Comparison of ENCODE assay signal across 22 cellular contexts in genomic region chr1:26791138-26791537, GRCh38. TPM values are rescaled to one million over a fixed set of nuclear protein-coding genes. Genes with fewer than 3 reads are reported as not detected.
DNase-seq lines count a peak whose midpoint lies in the region; ATAC-seq, FAIRE-seq and TF ChIP-seq lines count a peak whose summit lies in the region.
"Had no signal": no experiment of that assay in that cellular context is flagged by ENCODE, and none has a peak within 500 bp of the region (broad histone marks: within the 10 kb centered on the region; RNA-seq: fewer than 3 reads in every experiment).

No MANE protein-coding gene starts in this region.

- TF ChIP-seq RAD21 in GM12878 (IDR thresholded peaks at IDR 0.05; ENCODE audit: insufficient read depth, low read depth, low read length) = no peak

- H3K9me3 ChIP-seq in left ventricle myocardium inferior (replicated peaks) = no peaks in the 10 kb centered on the region
- H3K9me3 ChIP-seq in T-helper 17 cell (ENCODE audit: control insufficient read depth, low read length, poor library complexity, severe bottlenecking) = no peaks in the 10 kb centered on the region
- no peaks in the 10 kb centered on the region for H3K9me3 ChIP-seq in GM12878 (replicated peaks; ENCODE audit: control insufficient read depth, insufficient read depth, low read length)
- H3K9me3 ChIP-seq: BE2C, neutrophil, thoracic aorta had no signal

- POLR2A ChIA-PET in GM12878 (lab: Charles Lee) = interaction anchor here (0.5 to 5.1 kb wide), 9 partner anchors 9 to 209 kb away, joined by 3 to 69 read pairs (median 6); partner anchors contain the start of gene ARID1A

- H3K4me2 ChIP-seq in GM12878 (ENCODE audit: control insufficient read depth, insufficient read depth) = peak overlapping the region; percentile 67

- H2AFZ ChIP-seq in GM12878 (ENCODE audit: control insufficient read depth, low read depth, low read length) = no peak overlapping the region

- H3K36me3 ChIP-seq in left ventricle myocardium inferior (peaks cover 19% of the 10 kb centered on the region), GM12878 (ENCODE audit: control insufficient read depth in 2 of 2, insufficient read depth in 2 of 2, low read length in 1 of 2) (peaks cover 2% of the 10 kb centered on the region in 2 experiments; a peak in 3 of 4 replicates)
- H3K36me3 ChIP-seq: BE2C had no signal

- H3K4me1 ChIP-seq in left ventricle myocardium inferior (peaks cover 60% of the 10 kb centered on the region), GM12878 (ENCODE audit: control insufficient read depth, insufficient read depth, low read length) (peaks cover 32% of the 10 kb centered on the region)

- no peak for DNase-seq in left ventricle myocardium inferior
- DNase-seq in Right ventricle myocardium superior = no peak
- no peak for DNase-seq in T-helper 17 cell
- no peak for DNase-seq in GM12878 (ENCODE audit: low read depth, low spot score)
- no peak for DNase-seq in NCI-H526 treated with DMSO at 0.1 percent for 48 hours (lab: John Stamatoyannopoulos, UW)
- no peak for DNase-seq in A172 (ENCODE audit: low spot score)
- DNase-seq: activated effector memory CD4-positive, alpha-beta T cell treated with anti-CD3 and anti-CD28 coated beads, Interleukin-2, amount 50 U/mL, for 16 hours; BE2C; DMS 273 treated with DMSO at 0.1 percent for 48 hours; KG1; kidney glomerular epithelial cell; NCI-H1105; NCI-H2107; NCI-H526; SHP77 treated with DMSO at 0.1 percent for 48 hours; T-helper 9 cell had no signal

- no peak for TF ChIP-seq POLR2A in GM12878 (IDR thresholded peaks at IDR 0.05; ENCODE audit: low read depth, low read length)

- CTCF ChIA-PET in GM12878 (lab: Yijun Ruan, JAX) = interaction anchor here (0.8 to 7.6 kb wide), 32 partner anchors 9 to 252 kb away, joined by 3 to 450 read pairs (median 14); no protein-coding TSS in a partner anchor

- H3K27me3 ChIP-seq in left ventricle myocardium inferior (ENCODE audit: low read depth) = no peaks in the 10 kb centered on the region
- no peaks in the 10 kb centered on the region for H3K27me3 ChIP-seq in GM12878 (replicated peaks in 1 of 2; ENCODE audit: control insufficient read depth in 2 of 2, insufficient read depth in 2 of 2, low read length in 1 of 2)
- H3K27me3 ChIP-seq: BE2C, neutrophil had no signal

- RAD21 ChIA-PET in GM12878 (lab: Charles Lee; ENCODE audit: unreplicated experiment) = interaction anchor here (0.7 to 6.4 kb wide), 23 partner anchors 10 to 291 kb away, joined by 3 to 262 read pairs (median 9); partner anchors contain the start of gene GPN2

- H3K4me3 ChIP-seq in left ventricle myocardium inferior (peak overlapping the region; percentile 16), GM12878 (no peak overlapping the region)
- H3K4me3 ChIP-seq: coronary artery, thoracic aorta had no signal

- peaks cover 23% of the 10 kb centered on the region for H3K79me2 ChIP-seq in GM12878 (ENCODE audit: control insufficient read depth, insufficient read depth, low read length)

- H3K9me3 Mint-ChIP-seq in stimulated activated memory B cell treated with anti-CD40 and anti-IgM and Interleukin-4, amounts not matched to agents 10 μg/mL and 1 μg/mL and 100 μg/mL, for 72 hours = no peaks in the 10 kb centered on the region

- no peaks in the 10 kb centered on the region for H3K27me3 Mint-ChIP-seq in T-helper 17 cell
- no peaks in the 10 kb centered on the region for H3K27me3 Mint-ChIP-seq in stimulated activated memory B cell treated with anti-CD40 and anti-IgM and Interleukin-4, amounts not matched to agents 10 μg/mL and 1 μg/mL and 100 μg/mL, for 72 hours

- H3K4me3 Mint-ChIP-seq in T-helper 17 cell = no peak overlapping the region
- no peak overlapping the region for H3K4me3 Mint-ChIP-seq in stimulated activated memory B cell treated with anti-CD40 and anti-IgM and Interleukin-4, amounts not matched to agents 10 μg/mL and 1 μg/mL and 100 μg/mL, for 72 hours

- TF ChIP-seq CTCF in left ventricle myocardium inferior (IDR thresholded peaks at IDR 0.05; ENCODE audit: borderline replicate concordance) (no peak), GM12878 (IDR thresholded peaks at IDR 0.05 in 2 of 3, conservative IDR thresholded peaks at IDR 0.05 in 1 of 3; ENCODE audit: control insufficient read depth in 2 of 3, extremely low read depth in 1 of 3, insufficient read depth in 1 of 3, low read depth in 3 of 3, low read length in 3 of 3) (no peak)

- H3K36me3 Mint-ChIP-seq in T-helper 17 cell (ENCODE audit: low read depth) = peaks cover 8% of the 10 kb centered on the region
- H3K36me3 Mint-ChIP-seq in stimulated activated memory B cell treated with anti-CD40 and anti-IgM and Interleukin-4, amounts not matched to agents 10 μg/mL and 1 μg/mL and 100 μg/mL, for 72 hours = peaks cover 35% of the 10 kb centered on the region

- SMC1A ChIA-PET in GM12878 (lab: Charles Lee; ENCODE audit: uncharacterized antibody, unreplicated experiment) = interaction anchor here (0.6 to 9.3 kb wide), 19 partner anchors 9 to 197 kb away, joined by 3 to 268 read pairs (median 9); no protein-coding TSS in a partner anchor

- in situ Hi-C loops in GM12878 (cut with MboI) = no loop called here

- no peak for TF ChIP-seq EP300 in GM12878 (IDR thresholded peaks at IDR 0.05; ENCODE audit: borderline replicate concordance in 1 of 2, control insufficient read depth in 1 of 2, low read depth in 2 of 2, low read length in 2 of 2)

- peak overlapping the region; percentile 100 for H3K27ac Mint-ChIP-seq in T-helper 17 cell
- H3K27ac Mint-ChIP-seq in stimulated activated memory B cell treated with anti-CD40 and anti-IgM and Interleukin-4, amounts not matched to agents 10 μg/mL and 1 μg/mL and 100 μg/mL, for 72 hours = peak overlapping the region; percentile 63

- H4K20me1 ChIP-seq in GM12878 (ENCODE audit: control insufficient read depth, insufficient read depth) = no peaks in the 10 kb centered on the region

- FAIRE-seq in GM12878 (lab: Jason Lieb, UNC) = no peak
- FAIRE-seq: G401.6 had no signal

- ATAC-seq in Right ventricle myocardium superior (ENCODE audit: poor library complexity) (no peak), T-helper 17 cell (no peak), GM12878 (no peak), HG02642 (IDR thresholded peaks at IDR 0.05; ENCODE audit: poor library complexity, unreplicated experiment) (no peak)
- ATAC-seq in stimulated activated memory B cell treated with anti-CD40 and anti-IgM and Interleukin-4, amounts not matched to agents 10 μg/mL and 1 μg/mL and 100 μg/mL, for 72 hours = no peak

- 77% methylated on average over 6 of the region's 6 CpGs for WGBS in GM12878 (ENCODE audit: insufficient coverage, insufficient replicate concordance, low lambda C conversion rate, missing lambda C conversion rate)

- BruUV-seq in GM12878 (replicated peaks; lab: Mats Ljungman, UMichigan) = no TSS peak

- peaks cover 57% of the 10 kb centered on the region for H3K4me1 Mint-ChIP-seq in T-helper 17 cell
- peaks cover 41% of the 10 kb centered on the region for H3K4me1 Mint-ChIP-seq in stimulated activated memory B cell treated with anti-CD40 and anti-IgM and Interleukin-4, amounts not matched to agents 10 μg/mL and 1 μg/mL and 100 μg/mL, for 72 hours

- intact Hi-C loops in left ventricle myocardium inferior (cut with micrococcal nuclease) = no loop called here
- intact Hi-C loops in Right ventricle myocardium superior (cut with DNase I) = loop anchor here (2.0 kb wide), 1 partner anchor 188 kb away; no protein-coding TSS in a partner anchor
- intact Hi-C loops in GM12878 (cut with micrococcal nuclease; ENCODE audit: unreplicated experiment) = loop anchor here (5.0 kb wide), 1 partner anchor 86 kb away; no protein-coding TSS in a partner anchor

- peak overlapping the region; percentile 97 for H3K27ac ChIP-seq in left ventricle myocardium inferior (replicated peaks)
- H3K27ac ChIP-seq in GM12878 (ENCODE audit: control insufficient read depth, insufficient read depth) = peak overlapping the region; percentile 99
- H3K27ac ChIP-seq: coronary artery, neutrophil, thoracic aorta had no signal

- H3K9ac ChIP-seq in GM12878 (ENCODE audit: control insufficient read depth, insufficient read depth, low read length) = peak overlapping the region; percentile 35

RNA-seq across cellular contexts. Expression of gene PIGV, which starts 3.4 kb away (rescaled TPM):
- 5.6 TPM for total RNA-seq in left ventricle myocardium inferior
- 5.5 TPM for total RNA-seq in Right ventricle myocardium superior
- total RNA-seq in T-helper 17 cell = 10 to 100 TPM; 12.0 to 14.3 TPM
- 25.1 and 27.4 TPM in 2 replicates for total RNA-seq in GM12878 (2013; cell fraction: nucleolus; rRNA removed)
- total RNA-seq in GM12878 (2014; rRNA removed) = 13.5 and 15.4 TPM in 2 replicates
- total RNA-seq in GM12878 (2014; rRNA removed; fragmentation: Illumina TruSeq; extraction: Trizol) = 10.9 and 11.1 TPM in 2 replicates
- total RNA-seq in GM12878 (2021) = 10.4 and 10.7 TPM in 2 replicates
- 8.8 TPM for polyA plus RNA-seq in GM12878 (2011; ENCODE audit: low read depth)
- polyA plus RNA-seq in GM12878 (2011; rRNA removed) = 11.0 and 17.3 TPM in 2 replicates
- 18.7 and 19.3 TPM in 2 replicates for polyA plus RNA-seq in GM12878 (2011; cell fraction: cytosol; rRNA removed)
- polyA plus RNA-seq in GM12878 (2011; cell fraction: nucleus; rRNA removed) = 14.3 and 16.5 TPM in 2 replicates
- 12.6 and 14.0 TPM in 2 replicates for polyA plus RNA-seq in GM12878 (2012)
- 10.4 and 11.2 TPM in 2 replicates for polyA plus RNA-seq in GM12878 (2014; fragmentation: Illumina TruSeq; extraction: Trizol)
- 10 to 100 TPM in 1 of 2 experiments, 1 to 10 TPM in 1; 8.8 to 12.8 TPM for polyA plus RNA-seq in GM12878 (2014; fragmentation: Nextera tagmentation; extraction: Ambion mirVana)
- polyA plus RNA-seq in GM12878 (2014; rRNA removed) = 8.0 and 9.8 TPM in 2 replicates
- 10 to 100 TPM; 15.8 to 18.1 TPM for polyA plus RNA-seq in GM12878 (2016; fragmentation: Nextera tagmentation; extraction: Ambion mirVana)
- polyA minus RNA-seq in GM12878 (2011; rRNA and poly(A)+ RNA removed) = 17.5 and 26.6 TPM in 2 replicates
- 4.3 and 5.8 TPM in 2 replicates for polyA minus RNA-seq in GM12878 (2011; cell fraction: cytosol; rRNA and poly(A)+ RNA removed)
- polyA minus RNA-seq in GM12878 (2011; cell fraction: nucleus; rRNA and poly(A)+ RNA removed) = 11.5 and 19.5 TPM in 2 replicates
- 8.0 and 8.9 TPM in 2 replicates for total RNA-seq in A172 (2014; rRNA removed; shearing (Covaris generic))

RNA-seq across cellular contexts. Expression of gene ZDHHC18, which starts 35.4 kb away (rescaled TPM):
- 11.8 TPM for total RNA-seq in left ventricle myocardium inferior
- total RNA-seq in Right ventricle myocardium superior = 14.4 TPM
- total RNA-seq in T-helper 17 cell = 10 to 100 TPM; 70.2 to 71.2 TPM
- 51.2 and 54.8 TPM in 2 replicates for total RNA-seq in GM12878 (2013; cell fraction: nucleolus; rRNA removed)
- total RNA-seq in GM12878 (2014; rRNA removed) = 22.0 and 25.0 TPM in 2 replicates
- 17.3 and 17.6 TPM in 2 replicates for total RNA-seq in GM12878 (2014; rRNA removed; fragmentation: Illumina TruSeq; extraction: Trizol)
- total RNA-seq in GM12878 (2021) = 34.4 and 35.9 TPM in 2 replicates
- 7.9 TPM for polyA plus RNA-seq in GM12878 (2011; ENCODE audit: low read depth)
- polyA plus RNA-seq in GM12878 (2011; rRNA removed) = 41.8 and 81.2 TPM in 2 replicates
- 113 and 114 TPM in 2 replicates for polyA plus RNA-seq in GM12878 (2011; cell fraction: cytosol; rRNA removed)
- polyA plus RNA-seq in GM12878 (2011; cell fraction: nucleus; rRNA removed) = 122 and 163 TPM in 2 replicates
- polyA plus RNA-seq in GM12878 (2012) = 30.3 and 34.7 TPM in 2 replicates
- 31.7 and 39.1 TPM in 2 replicates for polyA plus RNA-seq in GM12878 (2014; fragmentation: Illumina TruSeq; extraction: Trizol)
- 1 to 10 TPM in 1 of 2 experiments, under 1 TPM in 1; 0.40 to 1.2 TPM for polyA plus RNA-seq in GM12878 (2014; fragmentation: Nextera tagmentation; extraction: Ambion mirVana)
- polyA plus RNA-seq in GM12878 (2014; rRNA removed) = 40.7 and 42.7 TPM in 2 replicates
- 1 to 10 TPM; 1.3 to 2.0 TPM for polyA plus RNA-seq in GM12878 (2016; fragmentation: Nextera tagmentation; extraction: Ambion mirVana)
- polyA minus RNA-seq in GM12878 (2011; rRNA and poly(A)+ RNA removed) = 65.5 and 92.0 TPM in 2 replicates
- polyA minus RNA-seq in GM12878 (2011; cell fraction: cytosol; rRNA and poly(A)+ RNA removed) = 22.5 and 32.2 TPM in 2 replicates
- polyA minus RNA-seq in GM12878 (2011; cell fraction: nucleus; rRNA and poly(A)+ RNA removed) = 14.6 and 18.0 TPM in 2 replicates
- 15.0 and 32.4 TPM in 2 replicates for total RNA-seq in A172 (2014; rRNA removed; shearing (Covaris generic))
